ENCODE assay signal across 18 cellular contexts in genomic region chr10:6748981-6749630, GRCh38.
DNase-seq lines count a peak whose midpoint lies in the region; ATAC-seq and TF ChIP-seq lines count a peak whose summit lies in the region.
"Had no signal": no experiment of that assay in that cellular context is flagged by ENCODE, and none has a peak within 500 bp of the region (broad histone marks: within the 10 kb centered on the region; RNA-seq: fewer than 3 reads in every experiment).

No MANE protein-coding gene starts in this region.

- DNase-seq in left ventricle myocardium superior, result no peak
- DNase-seq in left ventricle myocardium inferior, result no peak
- DNase-seq in T1000 (lab: John Stamatoyannopoulos, UW), result peak; percentile 42
- peak; percentile 63 for DNase-seq in fibroblast of villous mesenchyme (ENCODE audit: low read depth)
- DNase-seq in globus pallidus (ENCODE audit: low spot score), result no peak
- no peak for DNase-seq in mucosa of descending colon
- no peak for DNase-seq in NCI-H187 treated with DMSO at 0.1 percent for 48 hours (lab: John Stamatoyannopoulos, UW)
- DNase-seq in chondrocyte (ENCODE audit: low spot score), result no peak
- DNase-seq: 8988T; activated CD8-positive, alpha-beta memory T cell treated with anti-CD3 and anti-CD28 coated beads, Interleukin-2, amount 50 U/mL, for 48 hours; effector memory CD4-positive, alpha-beta T cell; Karpas-422; NCI-H2081 treated with DMSO at 0.1 percent for 48 hours; nucleus accumbens; stimulated activated CD4-positive, alpha-beta T cell treated with anti-CD3 and anti-CD28 coated beads, Interleukin-12 subunit alpha, Interleukin-12 subunit beta, amount 100 ng/mL, for 4 hours; thyroid gland had no signal

- H3K36me3 ChIP-seq in left ventricle myocardium inferior (no peaks in the 10 kb centered on the region), mucosa of descending colon (ENCODE audit: low read depth) (no peaks in the 10 kb centered on the region)
- H3K36me3 ChIP-seq: thyroid gland had no signal

- peak; percentile 61 for ATAC-seq in left ventricle myocardium superior
- no peak for ATAC-seq in mucosa of descending colon
- ATAC-seq: WTC11 had no signal

- H3K27ac Mint-ChIP-seq in chondrocyte (ENCODE audit: unreplicated experiment), result no peak overlapping the region
- H3K27ac Mint-ChIP-seq: WTC11 had no signal

- TF ChIP-seq CTCF in left ventricle myocardium inferior (IDR thresholded peaks at IDR 0.05; ENCODE audit: borderline replicate concordance) (no peak), fibroblast of villous mesenchyme (IDR thresholded peaks at IDR 0.05; ENCODE audit: insufficient read depth, low read depth, low read length) (no peak), mucosa of descending colon (IDR thresholded peaks at IDR 0.05) (no peak), chondrocyte (IDR thresholded peaks at IDR 0.05) (no peak)

- no peaks in the 10 kb centered on the region for H3K9me3 Mint-ChIP-seq in chondrocyte (ENCODE audit: low read depth)

- H3K27me3 ChIP-seq in left ventricle myocardium inferior (ENCODE audit: low read depth), result peaks cover 7% of the 10 kb centered on the region
- H3K27me3 ChIP-seq: thyroid gland had no signal

- no peak overlapping the region for H3K4me3 Mint-ChIP-seq in chondrocyte (ENCODE audit: unreplicated experiment)
- H3K4me3 Mint-ChIP-seq: WTC11 had no signal

- H3K4me3 ChIP-seq in left ventricle myocardium inferior (no peak overlapping the region), fibroblast of villous mesenchyme (ENCODE audit: low read depth, low read length) (no peak overlapping the region), mucosa of descending colon (no peak overlapping the region)
- H3K4me3 ChIP-seq: lung, thyroid gland had no signal

- no peak overlapping the region for H3K27ac ChIP-seq in left ventricle myocardium inferior (replicated peaks)
- H3K27ac ChIP-seq: thyroid gland had no signal

- H3K4me1 ChIP-seq in left ventricle myocardium inferior (no peaks in the 10 kb centered on the region), mucosa of descending colon (ENCODE audit: low read depth) (no peaks in the 10 kb centered on the region)
- H3K4me1 ChIP-seq: thyroid gland had no signal

- H3K36me3 Mint-ChIP-seq in chondrocyte (ENCODE audit: low read depth), result no peaks in the 10 kb centered on the region

- intact Hi-C loops in left ventricle myocardium superior (cut with micrococcal nuclease) (no loop called here), left ventricle myocardium inferior (cut with micrococcal nuclease) (no loop called here), mucosa of descending colon (cut with DNase I, micrococcal nuclease) (no loop called here)

- H3K27me3 Mint-ChIP-seq in chondrocyte (ENCODE audit: low read depth), result peaks cover 7% of the 10 kb centered on the region

- H3K4me1 Mint-ChIP-seq in chondrocyte (ENCODE audit: low read depth), result no peaks in the 10 kb centered on the region

- H3K9me3 ChIP-seq in left ventricle myocardium inferior (replicated peaks) (no peaks in the 10 kb centered on the region), mucosa of descending colon (no peaks in the 10 kb centered on the region)
- H3K9me3 ChIP-seq: thyroid gland had no signal

Comparison
In these comparisons a context has a peak if more than half of its experiments do, and no peak if none do; other contexts are left out.
1. DNase-seq: peak in T1000 (single experiment) and fibroblast of villous mesenchyme (single experiment); none in left ventricle myocardium superior (single experiment), left ventricle myocardium inferior (single experiment), globus pallidus (single experiment), mucosa of descending colon (0 of 3), NCI-H187 treated with DMSO at 0.1 percent for 48 hours (single experiment) and chondrocyte (single experiment).